Comparison of ENCODE assay signal across 1 cellular context in genomic region chr1:5993553-5994510, GRCh38.
TF ChIP-seq lines count a peak whose summit lies in the region.

No MANE protein-coding gene starts in this region.

TF ChIP-seq in GM23338, 12 proteins besides CTCF, POLR2A, EP300 and RAD21 (continued from another document):
- TF ChIP-seq, protein P1, sequence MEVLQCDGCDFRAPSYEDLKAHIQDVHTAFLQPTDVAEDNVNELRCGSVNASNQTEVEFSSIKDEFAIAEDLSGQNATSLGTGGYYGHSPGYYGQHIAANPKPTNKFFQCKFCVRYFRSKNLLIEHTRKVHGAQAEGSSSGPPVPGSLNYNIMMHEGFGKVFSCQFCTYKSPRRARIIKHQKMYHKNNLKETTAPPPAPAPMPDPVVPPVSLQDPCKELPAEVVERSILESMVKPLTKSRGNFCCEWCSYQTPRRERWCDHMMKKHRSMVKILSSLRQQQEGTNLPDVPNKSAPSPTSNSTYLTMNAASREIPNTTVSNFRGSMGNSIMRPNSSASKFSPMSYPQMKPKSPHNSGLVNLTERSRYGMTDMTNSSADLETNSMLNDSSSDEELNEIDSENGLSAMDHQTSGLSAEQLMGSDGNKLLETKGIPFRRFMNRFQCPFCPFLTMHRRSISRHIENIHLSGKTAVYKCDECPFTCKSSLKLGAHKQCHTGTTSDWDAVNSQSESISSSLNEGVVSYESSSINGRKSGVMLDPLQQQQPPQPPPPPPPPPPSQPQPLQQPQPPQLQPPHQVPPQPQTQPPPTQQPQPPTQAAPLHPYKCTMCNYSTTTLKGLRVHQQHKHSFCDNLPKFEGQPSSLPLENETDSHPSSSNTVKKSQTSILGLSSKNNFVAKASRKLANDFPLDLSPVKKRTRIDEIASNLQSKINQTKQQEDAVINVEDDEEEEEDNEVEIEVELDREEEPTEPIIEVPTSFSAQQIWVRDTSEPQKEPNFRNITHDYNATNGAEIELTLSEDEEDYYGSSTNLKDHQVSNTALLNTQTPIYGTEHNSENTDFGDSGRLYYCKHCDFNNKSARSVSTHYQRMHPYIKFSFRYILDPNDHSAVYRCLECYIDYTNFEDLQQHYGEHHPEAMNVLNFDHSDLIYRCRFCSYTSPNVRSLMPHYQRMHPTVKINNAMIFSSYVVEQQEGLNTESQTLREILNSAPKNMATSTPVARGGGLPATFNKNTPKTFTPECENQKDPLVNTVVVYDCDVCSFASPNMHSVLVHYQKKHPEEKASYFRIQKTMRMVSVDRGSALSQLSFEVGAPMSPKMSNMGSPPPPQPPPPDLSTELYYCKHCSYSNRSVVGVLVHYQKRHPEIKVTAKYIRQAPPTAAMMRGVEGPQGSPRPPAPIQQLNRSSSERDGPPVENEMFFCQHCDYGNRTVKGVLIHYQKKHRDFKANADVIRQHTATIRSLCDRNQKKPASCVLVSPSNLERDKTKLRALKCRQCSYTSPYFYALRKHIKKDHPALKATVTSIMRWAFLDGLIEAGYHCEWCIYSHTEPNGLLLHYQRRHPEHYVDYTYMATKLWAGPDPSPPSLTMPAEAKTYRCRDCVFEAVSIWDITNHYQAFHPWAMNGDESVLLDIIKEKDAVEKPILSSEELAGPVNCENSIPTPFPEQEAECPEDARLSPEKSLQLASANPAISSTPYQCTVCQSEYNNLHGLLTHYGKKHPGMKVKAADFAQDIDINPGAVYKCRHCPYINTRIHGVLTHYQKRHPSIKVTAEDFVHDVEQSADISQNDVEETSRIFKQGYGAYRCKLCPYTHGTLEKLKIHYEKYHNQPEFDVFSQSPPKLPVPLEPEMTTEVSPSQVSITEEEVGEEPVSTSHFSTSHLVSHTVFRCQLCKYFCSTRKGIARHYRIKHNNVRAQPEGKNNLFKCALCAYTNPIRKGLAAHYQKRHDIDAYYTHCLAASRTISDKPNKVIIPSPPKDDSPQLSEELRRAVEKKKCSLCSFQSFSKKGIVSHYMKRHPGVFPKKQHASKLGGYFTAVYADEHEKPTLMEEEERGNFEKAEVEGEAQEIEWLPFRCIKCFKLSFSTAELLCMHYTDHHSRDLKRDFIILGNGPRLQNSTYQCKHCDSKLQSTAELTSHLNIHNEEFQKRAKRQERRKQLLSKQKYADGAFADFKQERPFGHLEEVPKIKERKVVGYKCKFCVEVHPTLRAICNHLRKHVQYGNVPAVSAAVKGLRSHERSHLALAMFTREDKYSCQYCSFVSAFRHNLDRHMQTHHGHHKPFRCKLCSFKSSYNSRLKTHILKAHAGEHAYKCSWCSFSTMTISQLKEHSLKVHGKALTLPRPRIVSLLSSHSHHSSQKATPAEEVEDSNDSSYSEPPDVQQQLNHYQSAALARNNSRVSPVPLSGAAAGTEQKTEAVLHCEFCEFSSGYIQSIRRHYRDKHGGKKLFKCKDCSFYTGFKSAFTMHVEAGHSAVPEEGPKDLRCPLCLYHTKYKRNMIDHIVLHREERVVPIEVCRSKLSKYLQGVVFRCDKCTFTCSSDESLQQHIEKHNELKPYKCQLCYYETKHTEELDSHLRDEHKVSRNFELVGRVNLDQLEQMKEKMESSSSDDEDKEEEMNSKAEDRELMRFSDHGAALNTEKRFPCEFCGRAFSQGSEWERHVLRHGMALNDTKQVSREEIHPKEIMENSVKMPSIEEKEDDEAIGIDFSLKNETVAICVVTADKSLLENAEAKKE (CRISPR knock-in tag; IDR thresholded peaks at IDR 0.05), result no peak
- no peak for TF ChIP-seq ZNF114 (CRISPR knock-in tag; IDR thresholded peaks at IDR 0.05)
